Comparison of ENCODE assay signal across 27 cellular contexts in the genomic region with DNA sequence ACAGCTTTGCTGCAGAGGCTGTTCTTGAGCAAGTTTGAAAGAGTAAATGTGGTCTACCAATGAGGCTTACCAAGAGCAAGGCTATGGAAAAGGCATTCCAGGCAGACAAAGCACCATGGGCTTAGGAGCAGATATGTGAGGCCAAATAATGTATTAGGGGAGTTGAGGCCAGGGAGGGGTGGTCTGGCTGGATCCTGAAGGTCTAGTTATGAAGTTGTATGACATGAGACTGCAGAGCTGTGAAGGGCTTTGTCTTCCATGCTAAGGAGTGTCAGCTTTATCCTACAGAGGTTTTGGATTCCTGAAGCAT.
"Had no signal": no experiment of that assay in that cellular context is flagged by ENCODE, and none has a peak within 500 bp of the region (broad histone marks: within the 10 kb centered on the region; RNA-seq: fewer than 3 reads in every experiment).

No MANE protein-coding gene starts in this region.

- H3K4me2 ChIP-seq: smooth muscle cell had no signal

- H3K4me1 ChIP-seq: lower lobe of right lung, parathyroid adenoma, right lobe of liver, vagina had no signal

- H3K9ac ChIP-seq: parathyroid adenoma had no signal

- H3K4me3 ChIP-seq: left lung, lower lobe of right lung, right atrium auricular region, right lobe of liver, smooth muscle cell, tibial nerve, upper lobe of left lung, vagina had no signal

- H2AFZ ChIP-seq: parathyroid adenoma had no signal

- H3K9me3 ChIP-seq: left lung, lower lobe of right lung, right atrium auricular region, right lobe of liver, tibial nerve, upper lobe of left lung, vagina had no signal

- H3K36me3 ChIP-seq: left lung, lower lobe of right lung, right atrium auricular region, right lobe of liver, tibial nerve, upper lobe of left lung, vagina had no signal

- H3K27ac ChIP-seq: left lung, lower lobe of right lung, parathyroid adenoma, right lobe of liver, tibial nerve, upper lobe of left lung, vagina had no signal

- H3K36me3 Mint-ChIP-seq: immature natural killer cell; mesothelial cell of epicardium; naive thymus-derived CD4-positive, alpha-beta T cell; natural killer cell treated with Interleukin-12 subunit alpha and Interleukin-12 subunit beta and Interleukin-15 and Interleukin-18, amount 100 ng/mL, for 72 hours; stimulated activated memory B cell treated with anti-CD40 and anti-IgM and Interleukin-4, amounts not matched to agents 10 μg/mL and 1 μg/mL and 100 μg/mL, for 72 hours had no signal

- DNase-seq: hypothalamus; immature natural killer cell; kidney; left colon; left lung; lower lobe of right lung; mammary epithelial cell; mesenchymal stem cell; naive thymus-derived CD4-positive, alpha-beta T cell; right lobe of liver; stimulated activated CD4-positive, alpha-beta T cell treated with anti-CD3 and anti-CD28 coated beads, Interleukin-1b, Interleukin-23, amount 100 ng/mL, for 48 hours; stimulated activated CD4-positive, alpha-beta T cell treated with anti-CD3 and anti-CD28 coated beads, Interleukin-2, amount 100 ng/mL, for 48 hours; stimulated activated CD4-positive, alpha-beta T cell treated with anti-CD3 and anti-CD28 coated beads, Interleukin-4, amount 100 ng/mL, for 4 hours; stimulated activated CD8-positive, alpha-beta memory T cell treated with anti-CD3 and anti-CD28 coated beads, Interleukin-4, amount 100 ng/mL, for 48 hours; stimulated activated naive CD4-positive, alpha-beta T cell treated with Interleukin-2 at 50 U/mL for 16 hours; stimulated activated naive CD8-positive, alpha-beta T cell treated with anti-CD3 and anti-CD28 coated beads, Interleukin-15, amount 100 ng/mL, for 72 hours; substantia nigra; upper lobe of left lung had no signal

- H3K9me3 Mint-ChIP-seq: immature natural killer cell; mesothelial cell of epicardium; naive thymus-derived CD4-positive, alpha-beta T cell; natural killer cell treated with Interleukin-12 subunit alpha and Interleukin-12 subunit beta and Interleukin-15 and Interleukin-18, amount 100 ng/mL, for 72 hours; stimulated activated memory B cell treated with anti-CD40 and anti-IgM and Interleukin-4, amounts not matched to agents 10 μg/mL and 1 μg/mL and 100 μg/mL, for 72 hours; stimulated activated naive CD8-positive, alpha-beta T cell treated with anti-CD3 and anti-CD28 coated beads, Interleukin-15, amount 100 ng/mL, for 72 hours had no signal

- H3K27me3 ChIP-seq: right atrium auricular region, right lobe of liver, tibial nerve, upper lobe of left lung, vagina had no signal

- ATAC-seq: left colon; left lung; lower lobe of right lung; naive thymus-derived CD4-positive, alpha-beta T cell; natural killer cell treated with Interleukin-12 subunit alpha and Interleukin-12 subunit beta and Interleukin-15 and Interleukin-18, amount 100 ng/mL, for 72 hours; right lobe of liver; stimulated activated memory B cell treated with anti-CD40 and anti-IgM and Interleukin-4, amounts not matched to agents 10 μg/mL and 1 μg/mL and 100 μg/mL, for 72 hours; stimulated activated naive CD8-positive, alpha-beta T cell treated with anti-CD3 and anti-CD28 coated beads, Interleukin-15, amount 100 ng/mL, for 72 hours had no signal

- H3K27ac Mint-ChIP-seq: immature natural killer cell; mesothelial cell of epicardium; naive thymus-derived CD4-positive, alpha-beta T cell; natural killer cell treated with Interleukin-12 subunit alpha and Interleukin-12 subunit beta and Interleukin-15 and Interleukin-18, amount 100 ng/mL, for 72 hours; progenitor cell of endocrine pancreas; stimulated activated memory B cell treated with anti-CD40 and anti-IgM and Interleukin-4, amounts not matched to agents 10 μg/mL and 1 μg/mL and 100 μg/mL, for 72 hours; stimulated activated naive CD8-positive, alpha-beta T cell treated with anti-CD3 and anti-CD28 coated beads, Interleukin-15, amount 100 ng/mL, for 72 hours had no signal

- H3K4me3 Mint-ChIP-seq: immature natural killer cell; mesothelial cell of epicardium; naive thymus-derived CD4-positive, alpha-beta T cell; natural killer cell treated with Interleukin-12 subunit alpha and Interleukin-12 subunit beta and Interleukin-15 and Interleukin-18, amount 100 ng/mL, for 72 hours; stimulated activated memory B cell treated with anti-CD40 and anti-IgM and Interleukin-4, amounts not matched to agents 10 μg/mL and 1 μg/mL and 100 μg/mL, for 72 hours; stimulated activated naive CD8-positive, alpha-beta T cell treated with anti-CD3 and anti-CD28 coated beads, Interleukin-15, amount 100 ng/mL, for 72 hours had no signal
